12 cellular contexts compared by ENCODE assay signal in the genomic region with DNA sequence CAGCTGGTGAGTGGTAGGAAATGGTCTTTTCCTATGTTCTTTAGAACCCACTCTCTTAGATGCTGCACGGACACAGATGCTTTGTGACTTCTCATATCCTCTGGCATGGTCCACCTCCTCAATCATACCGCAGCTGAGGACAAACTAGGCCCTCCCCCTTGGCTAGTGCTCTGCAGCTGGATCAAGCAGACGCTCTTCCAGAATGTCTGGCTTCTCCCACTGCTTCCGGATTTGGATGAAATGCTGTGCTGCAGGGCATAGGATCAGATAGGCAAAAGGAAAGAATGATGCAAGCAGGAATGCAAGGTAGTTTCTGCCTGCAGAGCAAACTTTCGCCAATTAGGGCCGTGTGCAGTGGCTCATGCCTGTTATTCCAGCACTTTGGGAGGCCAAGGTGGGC.
DNase-seq lines count a peak whose midpoint lies in the region; ATAC-seq and TF ChIP-seq lines count a peak whose summit lies in the region.
"Had no signal": no experiment of that assay in that cellular context is flagged by ENCODE, and none has a peak within 500 bp of the region (broad histone marks: within the 10 kb centered on the region; RNA-seq: fewer than 3 reads in every experiment).

No MANE protein-coding gene starts in this region.

- peaks cover 0 to 4% (median 0%) of the 10 kb centered on the region in 4 donors for H3K4me1 ChIP-seq in upper lobe of left lung

- TF ChIP-seq EP300 in upper lobe of left lung (IDR thresholded peaks at IDR 0.05), result no peak

- no peaks in the 10 kb centered on the region for H3K36me3 ChIP-seq in upper lobe of left lung
- H3K36me3 ChIP-seq: neutrophil had no signal

- H3K4me1 Mint-ChIP-seq in T-cell, result no peaks in the 10 kb centered on the region

- no peaks in the 10 kb centered on the region for H3K27me3 ChIP-seq in upper lobe of left lung
- H3K27me3 ChIP-seq: neutrophil had no signal

- H3K4me3 Mint-ChIP-seq in T-cell, result no peak overlapping the region

- no peaks in the 10 kb centered on the region for H3K9me3 Mint-ChIP-seq in T-cell

- no peaks in the 10 kb centered on the region for H3K9me3 ChIP-seq in upper lobe of left lung
- H3K9me3 ChIP-seq: neutrophil had no signal

- no peak for TF ChIP-seq CTCF in coronary artery (IDR thresholded peaks at IDR 0.05)
- no peak for TF ChIP-seq CTCF in upper lobe of left lung (IDR thresholded peaks at IDR 0.05)

- H3K4me3 ChIP-seq in coronary artery, result peak overlapping the region; percentile 30
- no peak overlapping the region for H3K4me3 ChIP-seq in upper lobe of left lung
- H3K4me3 ChIP-seq: SK-N-MC had no signal

- CTCF ChIA-PET in T-cell (lab: Charles Lee), result no interaction called here

- 47 to 50% methylated on average over 6 of the region's 6 CpGs for WGBS in upper lobe of left lung, 2 donors

- POLR2A ChIA-PET in T-cell (lab: Charles Lee), result no interaction called here

- no peak for TF ChIP-seq POLR2A in upper lobe of left lung (IDR thresholded peaks at IDR 0.05)

- no peaks in the 10 kb centered on the region for H3K36me3 Mint-ChIP-seq in T-cell

- H3K27ac Mint-ChIP-seq in T-cell, result no peak overlapping the region

- H3K27ac ChIP-seq in coronary artery (peak overlapping the region in 1 of 2 donors; percentile 68), upper lobe of left lung (no peak overlapping the region)
- H3K27ac ChIP-seq: neutrophil, SK-N-MC had no signal

- ATAC-seq in upper lobe of left lung (ENCODE audit: low FRiP score in 2 of 2), result peak; percentile 82 to 87
- no peak for ATAC-seq in T-cell (replicated peaks in 1 of 4)
- no peak for ATAC-seq in HG02884 (IDR thresholded peaks at IDR 0.05; ENCODE audit: unreplicated experiment)

- DNase-seq in HuH-7.5 (ENCODE audit: low spot score), result peak; percentile 12
- DNase-seq in coronary artery (ENCODE audit: low spot score), result peak; percentile 77
- peak; percentile 96 for DNase-seq in islet precursor cell
- no peak for DNase-seq in upper lobe of left lung
- no peak for DNase-seq in T-cell
- DNase-seq in NCI-H774 (lab: John Stamatoyannopoulos, UW), result no peak
- DNase-seq in NCI-H510A treated with DMSO at 0.1 percent for 48 hours (lab: John Stamatoyannopoulos, UW), result no peak
- DNase-seq: hypothalamus, NCI-H1694 treated with DMSO at 0.1 percent for 48 hours had no signal

- H3K27me3 Mint-ChIP-seq in T-cell, result peaks cover 0 to 3% of the 10 kb centered on the region in 2 donors

Comparison
In these comparisons a context has a peak if more than half of its experiments do, and no peak if none do; other contexts are left out.
1. DNase-seq: peak in HuH-7.5 (single experiment), coronary artery (single experiment) and islet precursor cell (single experiment); none in upper lobe of left lung (0 of 2), T-cell (0 of 34), NCI-H774 (single experiment) and NCI-H510A treated with DMSO at 0.1 percent for 48 hours (single experiment).
2. ATAC-seq: peak in upper lobe of left lung (2 of 2); none in T-cell (0 of 4) and HG02884 (single experiment).